In the genomic region with DNA sequence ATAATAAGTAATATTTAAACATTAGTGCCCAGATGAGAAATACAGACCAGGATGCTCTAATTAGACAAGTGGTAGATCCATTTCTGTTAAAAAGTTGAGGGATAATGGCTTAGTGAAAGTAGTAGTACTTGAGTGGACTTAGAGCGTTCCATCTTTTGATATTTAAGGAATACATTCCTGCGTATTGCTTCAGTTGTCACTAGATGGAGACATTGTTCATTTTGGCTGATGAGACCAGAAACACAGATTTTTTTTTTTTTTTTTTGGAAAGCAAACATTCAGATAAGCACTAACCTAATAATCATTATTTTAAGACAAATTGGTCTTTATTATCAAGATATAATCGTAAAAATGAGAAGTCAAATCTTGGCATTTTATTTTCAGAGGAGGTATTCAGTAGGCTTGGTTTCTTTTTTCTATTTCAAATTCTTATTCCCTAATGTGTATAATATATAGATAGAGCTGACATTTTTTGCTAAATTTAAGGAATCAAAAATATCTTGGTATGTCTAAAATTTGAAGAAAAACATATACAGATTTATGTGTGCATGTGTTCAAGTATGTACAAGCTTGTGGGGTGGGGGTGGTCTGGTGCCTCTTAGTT, we compare ENCODE assay signal across 8 cellular contexts.
DNase-seq lines count a peak whose midpoint lies in the region; ATAC-seq and TF ChIP-seq lines count a peak whose summit lies in the region.

No MANE protein-coding gene starts in this region.

- POLR2A ChIA-PET in HEK293T (lab: Yijun Ruan, JAX), result no interaction called here

- H3K9me3 Mint-ChIP-seq in activated naive CD4-positive, alpha-beta T cell treated with anti-CD3 and anti-CD28 coated beads, Interleukin-2, amount 50 U/mL, for 72 hours, result no peaks in the 10 kb centered on the region

- peak; percentile 85 for TF ChIP-seq CTCF in AG10803 (conservative IDR thresholded peaks at IDR 0.05; ENCODE audit: low read length)

- DNase-seq in AG10803 (ENCODE audit: low read depth) (peak; percentile 46), HEK293T (ENCODE audit: extremely low spot score) (peak; percentile 40), SK-N-DZ (ENCODE audit: low spot score) (peak; percentile 18), globus pallidus (ENCODE audit: low spot score) (peak; percentile 3)
- DNase-seq in stimulated activated naive CD8-positive, alpha-beta T cell treated with anti-CD3 and anti-CD28 coated beads, Interleukin-15, Interleukin-2, amounts not matched to agents 100 U/mL and 50 U/mL, for 24 hours, result no peak
- DNase-seq in activated naive CD4-positive, alpha-beta T cell treated with anti-CD3 and anti-CD28 coated beads, Interleukin-2, amount 50 U/mL, for 72 hours (ENCODE audit: low spot score in 2 of 2), result no peak

- ATAC-seq in HG03432 (IDR thresholded peaks at IDR 0.05; ENCODE audit: unreplicated experiment) (no peak), GM18502 (IDR thresholded peaks at IDR 0.05; ENCODE audit: poor library complexity, unreplicated experiment) (no peak)
- no peak for ATAC-seq in stimulated activated naive CD8-positive, alpha-beta T cell treated with anti-CD3 and anti-CD28 coated beads, Interleukin-15, Interleukin-2, amounts not matched to agents 100 U/mL and 50 U/mL, for 24 hours
- no peak for ATAC-seq in activated naive CD4-positive, alpha-beta T cell treated with anti-CD3 and anti-CD28 coated beads, Interleukin-2, amount 50 U/mL, for 72 hours

- CTCF ChIA-PET in HEK293T (lab: Yijun Ruan, JAX), result no interaction called here

- H3K27ac Mint-ChIP-seq in activated naive CD4-positive, alpha-beta T cell treated with anti-CD3 and anti-CD28 coated beads, Interleukin-2, amount 50 U/mL, for 72 hours, result no peak overlapping the region

- H3K4me3 ChIP-seq in AG10803 (ENCODE audit: low read length), result no peak overlapping the region

- H3K36me3 Mint-ChIP-seq in activated naive CD4-positive, alpha-beta T cell treated with anti-CD3 and anti-CD28 coated beads, Interleukin-2, amount 50 U/mL, for 72 hours, result no peaks in the 10 kb centered on the region

TF ChIP-seq in HEK293T, 16 proteins besides CTCF, POLR2A, EP300 and RAD21:
- TF ChIP-seq ELF4 (IDR thresholded peaks at IDR 0.05) (no peak), FOXA1 (IDR thresholded peaks at IDR 0.05) (no peak), ARNT (IDR thresholded peaks at IDR 0.05) (no peak), ZNF384 (IDR thresholded peaks at IDR 0.05) (peak; percentile 96), FOXM1 (IDR thresholded peaks at IDR 0.05; ENCODE audit: borderline replicate concordance) (no peak), CTBP1 (IDR thresholded peaks at IDR 0.05; ENCODE audit: borderline replicate concordance) (no peak)
TF ChIP-seq in HEK293T: peak in this region for 1.

Comparison
In these comparisons a context has a peak if more than half of its experiments do, and no peak if none do; other contexts are left out.
1. DNase-seq: peak in AG10803 (single experiment), HEK293T (single experiment), SK-N-DZ (single experiment) and globus pallidus (single experiment); none in stimulated activated naive CD8-positive, alpha-beta T cell treated with anti-CD3 and anti-CD28 coated beads, Interleukin-15, Interleukin-2, amounts not matched to agents 100 U/mL and 50 U/mL, for 24 hours (single experiment) and activated naive CD4-positive, alpha-beta T cell treated with anti-CD3 and anti-CD28 coated beads, Interleukin-2, amount 50 U/mL, for 72 hours (0 of 2).